ENCODE assay signal across 8 cellular contexts in the genomic region with DNA sequence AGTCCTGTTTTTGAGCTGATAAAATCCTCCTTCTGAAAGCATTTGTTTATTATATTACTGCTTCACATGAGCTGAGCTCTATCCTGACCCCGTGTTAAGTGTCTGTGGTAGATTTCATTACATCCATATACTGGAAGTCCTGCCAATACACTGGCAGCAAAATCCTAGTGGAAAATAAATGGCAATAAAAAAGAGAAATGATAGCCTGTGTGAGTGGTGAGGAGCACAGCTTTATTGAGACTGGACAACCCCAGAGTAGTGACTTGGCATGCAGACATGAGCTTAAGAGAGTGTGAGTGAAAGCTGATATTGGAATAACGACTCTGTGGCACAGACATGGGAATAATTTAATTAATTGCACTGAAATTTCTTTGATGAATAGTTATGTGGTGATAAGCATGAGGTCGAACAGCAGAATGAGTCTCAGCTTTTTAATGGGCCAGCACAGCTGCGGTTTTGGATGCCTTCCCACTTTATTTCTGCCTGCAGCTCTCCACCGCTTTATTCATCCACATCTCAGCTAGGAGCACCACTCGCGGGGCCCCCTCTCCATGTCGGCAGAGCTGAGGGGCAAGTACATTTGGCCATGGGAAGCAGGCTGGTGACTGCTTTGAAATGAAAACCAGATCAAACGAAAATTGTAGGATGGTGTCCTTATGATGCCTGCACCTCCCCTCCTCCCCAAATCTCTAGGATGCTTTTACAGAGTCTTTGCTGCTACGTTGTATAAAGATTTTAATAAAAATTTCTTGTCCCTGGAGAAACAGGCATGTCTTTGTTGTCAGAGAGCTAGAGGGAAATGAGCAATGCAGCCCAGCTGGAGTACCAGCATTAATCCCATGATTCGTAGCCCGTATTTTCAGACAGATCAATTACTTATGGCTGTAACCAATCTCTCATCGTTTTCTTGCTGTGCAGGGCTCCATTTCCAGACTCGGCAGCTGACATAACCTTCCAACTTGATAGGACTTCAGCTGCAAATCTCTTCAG.
DNase-seq lines count a peak whose midpoint lies in the region; ATAC-seq, FAIRE-seq and TF ChIP-seq lines count a peak whose summit lies in the region.

No MANE protein-coding gene starts in this region.

- H3K4me1 ChIP-seq in tibial artery = peaks cover 0 to 11% (median 0%) of the 10 kb centered on the region in 4 donors

- no peak for TF ChIP-seq POLR2A in H54 (IDR thresholded peaks at IDR 0.05; ENCODE audit: low read depth, low read length)

- H3K27ac ChIP-seq in tibial artery = no peak overlapping the region

- no peaks in the 10 kb centered on the region for H3K27me3 ChIP-seq in tibial artery

- no peak for TF ChIP-seq CTCF in tibial artery (IDR thresholded peaks at IDR 0.05)

- peak; percentile 89 for FAIRE-seq in H54 (lab: Jason Lieb, UNC)

- no peaks in the 10 kb centered on the region for H3K36me3 ChIP-seq in tibial artery

- H3K9me3 ChIP-seq in tibial artery = peaks cover 0 to 5% (median 0%) of the 10 kb centered on the region in 3 donors

- H3K4me3 ChIP-seq in tibial artery = no peak overlapping the region

- ATAC-seq in sciatic nerve (peak; percentile 81), GM18858 (IDR thresholded peaks at IDR 0.05; ENCODE audit: unreplicated experiment) (no peak), HG02870 (IDR thresholded peaks at IDR 0.05; ENCODE audit: unreplicated experiment) (no peak), HG03565 (IDR thresholded peaks at IDR 0.05; ENCODE audit: unreplicated experiment) (no peak)

- DNase-seq in H54 (ENCODE audit: insufficient read length, low spot score) (peak; percentile 27), NCI-H446 treated with DMSO at 0.1 percent for 48 hours (lab: John Stamatoyannopoulos, UW) (peak; percentile 65), fibroblast of peridontal ligament (ENCODE audit: extremely low read depth) (peak; percentile 40), sciatic nerve (ENCODE audit: low spot score) (peak; percentile 66), tibial artery (no peak)

- intact Hi-C loops in sciatic nerve (cut with DNase I) = no loop called here
- intact Hi-C loops in tibial artery (cut with DNase I; ENCODE audit: low total_unique reads) = no loop called here

Comparison
In these comparisons a context has a peak if more than half of its experiments do, and no peak if none do; other contexts are left out.
1. DNase-seq: peak in H54 (single experiment), NCI-H446 treated with DMSO at 0.1 percent for 48 hours (single experiment), fibroblast of peridontal ligament (single experiment) and sciatic nerve (single experiment); none in tibial artery (0 of 2).